In the genomic region with DNA sequence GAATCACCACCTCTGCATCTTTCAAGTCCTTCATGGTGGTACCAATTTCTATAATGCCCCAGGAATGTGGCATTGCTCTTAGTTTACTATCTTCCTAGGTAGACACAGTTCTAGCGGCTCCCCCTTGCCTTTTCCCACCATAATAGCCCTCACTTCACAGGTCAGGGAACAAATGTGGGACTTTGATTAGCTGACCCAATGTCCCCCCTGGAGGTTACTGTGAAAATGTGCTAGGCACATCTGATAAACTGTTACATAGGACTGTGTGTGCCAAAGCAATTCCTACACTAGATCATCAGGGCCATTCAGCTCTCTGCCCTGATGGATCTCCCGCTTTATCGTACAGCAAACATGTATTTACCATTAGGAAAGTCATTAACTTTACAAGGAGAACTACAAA, we compare ENCODE assay signal across 21 cellular contexts.
"Had no signal": no experiment of that assay in that cellular context is flagged by ENCODE, and none has a peak within 500 bp of the region (broad histone marks: within the 10 kb centered on the region; RNA-seq: fewer than 3 reads in every experiment).

No MANE protein-coding gene starts in this region.

- H3K4me3 ChIP-seq: colonic mucosa, hepatocyte, lung, right atrium auricular region, sigmoid colon, skin epidermis, tibial artery, upper lobe of left lung, vagina had no signal

- H2AFZ ChIP-seq: hepatocyte had no signal

- H3K9me3 ChIP-seq: colonic mucosa, right atrium auricular region, sigmoid colon, tibial artery, upper lobe of left lung, vagina had no signal

- H3K4me1 ChIP-seq: colonic mucosa, right atrium auricular region, sigmoid colon, upper lobe of left lung, vagina had no signal

- ATAC-seq: foreskin keratinocyte; left colon; left ventricle myocardium superior; naive thymus-derived CD4-positive, alpha-beta T cell; stimulated activated memory B cell treated with anti-CD40 and anti-IgM and Interleukin-4, amounts not matched to agents 10 μg/mL and 1 μg/mL and 100 μg/mL, for 72 hours had no signal

- FAIRE-seq: endothelial cell of umbilical vein had no signal

- H3K9me3 Mint-ChIP-seq: nephron progenitor cell; stimulated activated memory B cell treated with anti-CD40 and anti-IgM and Interleukin-4, amounts not matched to agents 10 μg/mL and 1 μg/mL and 100 μg/mL, for 72 hours had no signal

- H3K27me3 Mint-ChIP-seq: naive thymus-derived CD4-positive, alpha-beta T cell; stimulated activated naive CD8-positive, alpha-beta T cell treated with anti-CD3 and anti-CD28 coated beads, Interleukin-15, Interleukin-2, amounts not matched to agents 100 ng/mL and 50 ng/mL, for 24 hours had no signal

- H3K4me2 ChIP-seq: hepatocyte had no signal

- H3K27ac Mint-ChIP-seq: naive thymus-derived CD4-positive, alpha-beta T cell; nephron progenitor cell; stimulated activated memory B cell treated with anti-CD40 and anti-IgM and Interleukin-4, amounts not matched to agents 10 μg/mL and 1 μg/mL and 100 μg/mL, for 72 hours; stimulated activated naive CD8-positive, alpha-beta T cell treated with anti-CD3 and anti-CD28 coated beads, Interleukin-15, Interleukin-2, amounts not matched to agents 100 ng/mL and 50 ng/mL, for 24 hours had no signal

- H3K4me1 Mint-ChIP-seq: naive thymus-derived CD4-positive, alpha-beta T cell; nephron progenitor cell; stimulated activated memory B cell treated with anti-CD40 and anti-IgM and Interleukin-4, amounts not matched to agents 10 μg/mL and 1 μg/mL and 100 μg/mL, for 72 hours had no signal

- H3K4me3 Mint-ChIP-seq: naive thymus-derived CD4-positive, alpha-beta T cell; nephron progenitor cell; stimulated activated memory B cell treated with anti-CD40 and anti-IgM and Interleukin-4, amounts not matched to agents 10 μg/mL and 1 μg/mL and 100 μg/mL, for 72 hours; stimulated activated naive CD8-positive, alpha-beta T cell treated with anti-CD3 and anti-CD28 coated beads, Interleukin-15, Interleukin-2, amounts not matched to agents 100 ng/mL and 50 ng/mL, for 24 hours had no signal

- H3K27me3 ChIP-seq: colonic mucosa, foreskin keratinocyte, hepatocyte, right atrium auricular region, sigmoid colon, tibial artery, upper lobe of left lung, vagina had no signal

- DNase-seq: colonic mucosa; dermis blood vessel endothelial cell; erythroblast; left colon; left ventricle myocardium superior; naive thymus-derived CD4-positive, alpha-beta T cell; nephron progenitor cell; posterior cingulate gyrus; sigmoid colon; stimulated activated CD4-positive, alpha-beta T cell treated with anti-CD3 and anti-CD28 coated beads, Interleukin-4, amount 100 ng/mL, for 1 hour; tibial artery; upper lobe of left lung had no signal

- H3K36me3 ChIP-seq: colonic mucosa, right atrium auricular region, sigmoid colon, tibial artery, upper lobe of left lung, vagina had no signal

- H3K36me3 Mint-ChIP-seq: naive thymus-derived CD4-positive, alpha-beta T cell; stimulated activated memory B cell treated with anti-CD40 and anti-IgM and Interleukin-4, amounts not matched to agents 10 μg/mL and 1 μg/mL and 100 μg/mL, for 72 hours had no signal

- H3K79me2 ChIP-seq: hepatocyte had no signal

- H3K27ac ChIP-seq: colonic mucosa, foreskin keratinocyte, hepatocyte, right atrium auricular region, sigmoid colon, skin epidermis, tibial artery, upper lobe of left lung, vagina had no signal
